Comparison of ENCODE assay signal across 8 cellular contexts in the genomic region with DNA sequence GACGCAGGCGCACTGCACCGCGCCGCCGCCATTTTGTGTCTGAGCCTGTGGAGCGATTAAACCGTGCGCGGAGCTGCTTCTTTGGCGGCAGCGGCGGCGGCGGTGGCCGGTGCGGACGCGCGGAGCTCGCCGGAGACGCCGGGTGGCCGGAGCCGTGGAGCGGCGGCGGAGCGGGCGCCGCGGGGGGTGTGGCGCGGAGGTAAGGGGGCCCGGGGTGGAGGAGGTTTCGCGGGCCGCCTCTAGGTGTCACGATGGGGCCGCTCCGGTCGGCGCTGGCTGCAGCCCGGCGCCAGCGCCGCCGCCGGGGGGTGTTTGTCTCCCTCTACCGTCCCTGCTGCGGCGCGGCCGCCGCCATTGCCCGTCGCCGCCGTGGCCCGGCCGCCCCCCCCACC. TPM values are rescaled to one million over a fixed set of nuclear protein-coding genes. Genes with fewer than 3 reads are reported as not detected.
DNase-seq lines count a peak whose midpoint lies in the region; ATAC-seq lines count a peak whose summit lies in the region.

A gene with protein sequence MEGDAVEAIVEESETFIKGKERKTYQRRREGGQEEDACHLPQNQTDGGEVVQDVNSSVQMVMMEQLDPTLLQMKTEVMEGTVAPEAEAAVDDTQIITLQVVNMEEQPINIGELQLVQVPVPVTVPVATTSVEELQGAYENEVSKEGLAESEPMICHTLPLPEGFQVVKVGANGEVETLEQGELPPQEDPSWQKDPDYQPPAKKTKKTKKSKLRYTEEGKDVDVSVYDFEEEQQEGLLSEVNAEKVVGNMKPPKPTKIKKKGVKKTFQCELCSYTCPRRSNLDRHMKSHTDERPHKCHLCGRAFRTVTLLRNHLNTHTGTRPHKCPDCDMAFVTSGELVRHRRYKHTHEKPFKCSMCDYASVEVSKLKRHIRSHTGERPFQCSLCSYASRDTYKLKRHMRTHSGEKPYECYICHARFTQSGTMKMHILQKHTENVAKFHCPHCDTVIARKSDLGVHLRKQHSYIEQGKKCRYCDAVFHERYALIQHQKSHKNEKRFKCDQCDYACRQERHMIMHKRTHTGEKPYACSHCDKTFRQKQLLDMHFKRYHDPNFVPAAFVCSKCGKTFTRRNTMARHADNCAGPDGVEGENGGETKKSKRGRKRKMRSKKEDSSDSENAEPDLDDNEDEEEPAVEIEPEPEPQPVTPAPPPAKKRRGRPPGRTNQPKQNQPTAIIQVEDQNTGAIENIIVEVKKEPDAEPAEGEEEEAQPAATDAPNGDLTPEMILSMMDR (plus strand): TSS at position 1 of the 392 bp plus-strand sequence. CDS start 48,307 bp downstream, outside the sequence.

- DNase-seq in C1 segment of cervical spinal cord (lab: John Stamatoyannopoulos, UW): peak in 10 of 14 donors; percentile 82 to 96 (median 92)
- DNase-seq in NCI-H774 (lab: John Stamatoyannopoulos, UW): peak; percentile 60
- peak; percentile 48 for DNase-seq in activated CD8-positive, alpha-beta memory T cell treated with anti-CD3 and anti-CD28 coated beads, Interleukin-2, amount 50 U/mL, for 1 hour (ENCODE audit: extremely low read depth)
- peak; percentile 64 to 66 for DNase-seq in stimulated activated CD8-positive, alpha-beta memory T cell treated with anti-CD3 and anti-CD28 coated beads, Interleukin-7, amount 100 ng/mL, for 48 hours (ENCODE audit: extremely low read depth in 1 of 2, low read depth in 1 of 2)

- no peaks in the 10 kb centered on the region for H3K36me3 ChIP-seq in muscle layer of colon (ENCODE audit: insufficient read depth, low read length)

- H3K27ac ChIP-seq in muscle layer of colon (ENCODE audit: low read depth, low read length): peak within 1 kb of the TSS; percentile 95

- H3K4me1 ChIP-seq in muscle layer of colon (ENCODE audit: insufficient read depth, low read length): peaks cover 22% of the 10 kb centered on the region

- ATAC-seq in GM19025 (IDR thresholded peaks at IDR 0.05; ENCODE audit: low read depth, unreplicated experiment) (peak; percentile 41), HG03196 (IDR thresholded peaks at IDR 0.05; ENCODE audit: unreplicated experiment) (peak; percentile 47), esophagus mucosa (peak; percentile 72)

- H3K9me3 ChIP-seq in muscle layer of colon (ENCODE audit: low read length): no peaks in the 10 kb centered on the region

- peak within 1 kb of the TSS; percentile 72 for H3K9ac ChIP-seq in muscle layer of colon (ENCODE audit: low read length)

- H3K27me3 ChIP-seq in muscle layer of colon (ENCODE audit: control insufficient read depth in 1 of 2, insufficient read depth in 2 of 2, low read length in 2 of 2): no peaks in the 10 kb centered on the region

- peak within 1 kb of the TSS; percentile 71 to 73 for H3K4me3 ChIP-seq in muscle layer of colon (ENCODE audit: low read depth in 1 of 2, low read length in 2 of 2)

RNA-seq across cellular contexts. Expression of the gene that starts here (rescaled TPM):
- total RNA-seq in esophagus mucosa: 28.3 TPM

Comparison
In these comparisons a context has a peak if more than half of its experiments do, and no peak if none do; other contexts are left out.
1. Peak in every context shown above with its lines: DNase-seq, ATAC-seq, H3K4me3 ChIP-seq and H3K27ac ChIP-seq.